ENCODE assay signal across 9 cellular contexts in the genomic region with DNA sequence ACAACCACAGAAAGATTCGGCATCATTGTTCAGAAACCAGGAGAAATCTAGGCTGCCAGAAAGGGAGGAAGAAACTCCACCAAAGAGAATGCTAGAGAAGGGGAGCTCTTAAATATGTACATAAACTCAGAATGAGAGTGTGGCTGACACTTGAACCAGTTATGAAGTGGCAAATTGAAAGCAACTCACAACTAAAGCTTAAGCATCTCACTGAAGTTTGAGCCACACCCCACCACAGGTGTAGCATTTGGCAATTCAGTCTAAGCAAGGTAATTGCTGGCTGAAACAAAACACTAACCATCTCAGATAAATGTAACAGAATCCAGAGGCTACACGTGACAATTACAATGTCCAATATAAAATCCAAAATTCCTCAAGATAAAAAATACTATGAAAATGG.
"Had no signal": no experiment of that assay in that cellular context is flagged by ENCODE, and none has a peak within 500 bp of the region (broad histone marks: within the 10 kb centered on the region; RNA-seq: fewer than 3 reads in every experiment).

No MANE protein-coding gene starts in this region.

- ATAC-seq: HCT116, K562 had no signal

- H3K4me1 ChIP-seq: HAP-1 had no signal

- H3K36me3 ChIP-seq: HAP-1 had no signal

- H3K27ac ChIP-seq: GM23248 had no signal

- H3K4me3 ChIP-seq: GM23248, HAP-1, K562 had no signal

- DNase-seq: GM23248, GOT3, H7, HFFc6, IMR-90, KG1 had no signal
